In the genomic region with DNA sequence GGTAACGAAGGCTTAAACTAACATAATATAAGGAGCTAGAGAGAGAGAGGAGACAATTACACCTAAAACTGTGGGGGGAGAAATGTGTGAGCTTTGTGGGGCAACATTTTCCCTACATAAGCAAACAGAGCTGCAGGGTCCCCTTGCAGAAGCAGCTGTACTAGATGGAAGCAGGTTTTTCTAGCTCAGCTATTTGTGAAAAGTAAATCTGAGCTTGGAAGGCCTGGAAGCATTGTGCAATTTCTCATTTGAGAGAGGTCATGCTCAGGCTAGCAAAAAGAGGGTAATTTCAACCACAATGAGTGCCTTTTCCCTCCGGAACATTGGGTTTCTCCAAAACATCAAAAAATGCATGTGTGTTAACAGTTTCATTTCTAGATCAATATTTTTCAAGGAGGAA, we compare ENCODE assay signal across 13 cellular contexts.
DNase-seq lines count a peak whose midpoint lies in the region; ATAC-seq and TF ChIP-seq lines count a peak whose summit lies in the region.
"Had no signal": no experiment of that assay in that cellular context is flagged by ENCODE, and none has a peak within 500 bp of the region (broad histone marks: within the 10 kb centered on the region; RNA-seq: fewer than 3 reads in every experiment).

No MANE protein-coding gene starts in this region.

- TF ChIP-seq CTCF in IMR-90 (conservative IDR thresholded peaks at IDR 0.05; ENCODE audit: low read depth, low read length): no peak

- dilution Hi-C loops in IMR-90 (cut with HindIII; ENCODE audit: low sequenced_read_pairs, unreplicated experiment): no loop called here

- H3K9ac ChIP-seq in IMR-90 (ENCODE audit: low read depth, low read length) (no peak overlapping the region), neuronal stem cell (ENCODE audit: low read depth, low read length, poor library complexity) (no peak overlapping the region)

- H3K14ac ChIP-seq in IMR-90 (replicated peaks; ENCODE audit: low read depth, low read length) (no peak overlapping the region), neuronal stem cell (ENCODE audit: low read length) (no peak overlapping the region)

- H3K36me3 ChIP-seq in IMR-90 (ENCODE audit: control insufficient read depth, insufficient read depth, low read length) (no peaks in the 10 kb centered on the region), esophagus (ENCODE audit: control insufficient read depth in 2 of 2, insufficient read depth in 2 of 2, low read length in 1 of 2) (no peaks in the 10 kb centered on the region), neuronal stem cell (replicated peaks in 1 of 2; ENCODE audit: control insufficient read depth in 2 of 2, insufficient read depth in 2 of 2, low read length in 2 of 2) (no peaks in the 10 kb centered on the region)

- H3K23ac ChIP-seq in IMR-90 (ENCODE audit: low read depth, low read length): no peak overlapping the region
- H3K23ac ChIP-seq in neuronal stem cell (ENCODE audit: low read depth, low read length, poor library complexity): no peak overlapping the region

- no peak overlapping the region for H3K4ac ChIP-seq in IMR-90 (ENCODE audit: low read depth, low read length)
- no peak overlapping the region for H3K4ac ChIP-seq in neuronal stem cell (ENCODE audit: low read length)

- H2BK15ac ChIP-seq in IMR-90 (ENCODE audit: low read depth, low read length): no peak overlapping the region
- no peak overlapping the region for H2BK15ac ChIP-seq in neuronal stem cell (ENCODE audit: low read length)

- H3K4me3 ChIP-seq in IMR-90 (ENCODE audit: insufficient read depth, low read depth, low read length): no peak overlapping the region
- H3K4me3 ChIP-seq in esophagus (ENCODE audit: low read depth in 1 of 2, low read length in 2 of 2): no peak overlapping the region
- H3K4me3 ChIP-seq in neuronal stem cell (ENCODE audit: low read length in 2 of 2): no peak overlapping the region
- H3K4me3 ChIP-seq: lung had no signal

- H3K56ac ChIP-seq in IMR-90 (ENCODE audit: extremely low read depth, insufficient read depth, low read length): no peak overlapping the region

- H3K27me3 ChIP-seq in IMR-90 (ENCODE audit: control insufficient read depth, insufficient read depth, low read length) (peaks cover 4% of the 10 kb centered on the region; the same call in 1 of the 2 replicates), esophagus (ENCODE audit: control insufficient read depth in 1 of 2, insufficient read depth in 2 of 2, low read length in 2 of 2) (no peaks in the 10 kb centered on the region), neuronal stem cell (ENCODE audit: control insufficient read depth in 3 of 3, insufficient read depth in 3 of 3, low read depth in 1 of 3, low read length in 3 of 3) (no peaks in the 10 kb centered on the region)

- TF ChIP-seq POLR2A in IMR-90 (IDR thresholded peaks at IDR 0.05; ENCODE audit: low read depth, low read length): no peak

- H3K4me1 ChIP-seq in IMR-90 (ENCODE audit: control insufficient read depth, insufficient read depth, low read length): peaks cover 4% of the 10 kb centered on the region
- H3K4me1 ChIP-seq in esophagus (ENCODE audit: control insufficient read depth in 2 of 2, insufficient read depth in 2 of 2, low read length in 1 of 2): peaks cover 5 to 15% of the 10 kb centered on the region in 2 donors
- H3K4me1 ChIP-seq in neuronal stem cell (ENCODE audit: control insufficient read depth in 2 of 2, insufficient read depth in 1 of 2, low read depth in 1 of 2, low read length in 2 of 2): peaks cover 15 to 27% of the 10 kb centered on the region in 2 donors

- H2AK5ac ChIP-seq in IMR-90 (ENCODE audit: low read depth, low read length): no peak overlapping the region
- H2AK5ac ChIP-seq in neuronal stem cell (ENCODE audit: low read depth, low read length): no peak overlapping the region

- 0 out of 2 replicates have a peak, but pooled peaks cover 6% of the 10 kb centered on the region for H3K9me1 ChIP-seq in IMR-90 (ENCODE audit: insufficient read depth, low read length)

- no peak overlapping the region for H2AK9ac ChIP-seq in IMR-90 (replicated peaks; ENCODE audit: low read depth, low read length, poor library complexity)

- H2BK12ac ChIP-seq in neuronal stem cell (ENCODE audit: low read length): no peak overlapping the region

- no peak overlapping the region for H3K18ac ChIP-seq in IMR-90 (ENCODE audit: low read depth, low read length)
- H3K18ac ChIP-seq in neuronal stem cell (ENCODE audit: low read length): no peak overlapping the region

- ATAC-seq in IMR-90 (ENCODE audit: low read depth) (peak; percentile 71), GM21576 (IDR thresholded peaks at IDR 0.05; ENCODE audit: unreplicated experiment) (no peak)
- ATAC-seq: stimulated activated naive CD8-positive, alpha-beta T cell treated with anti-CD3 and anti-CD28 coated beads, Interleukin-15, Interleukin-2, amounts not matched to agents 100 U/mL and 50 U/mL, for 24 hours had no signal

- H3K9me3 ChIP-seq in IMR-90 (ENCODE audit: control insufficient read depth, insufficient read depth, low read length) (no peaks in the 10 kb centered on the region), esophagus (ENCODE audit: control insufficient read depth in 2 of 2, insufficient read depth in 1 of 2, low read depth in 1 of 2, low read length in 1 of 2) (no peaks in the 10 kb centered on the region), neuronal stem cell (replicated peaks in 1 of 2; ENCODE audit: control insufficient read depth in 2 of 2, insufficient read depth in 1 of 2, low read depth in 1 of 2, low read length in 2 of 2) (no peaks in the 10 kb centered on the region)

- H3K27ac ChIP-seq in IMR-90 (ENCODE audit: insufficient read depth, low read length): no peak overlapping the region
- H3K27ac ChIP-seq in esophagus (ENCODE audit: low read depth in 2 of 2, low read length in 1 of 2): peak overlapping the region; percentile 76 to 84
- H3K27ac ChIP-seq in neuronal stem cell (replicated peaks; ENCODE audit: low read length): peak overlapping the region; percentile 60
- H3K27ac ChIP-seq: epithelial cell of prostate had no signal

- DNase-seq in NCI-H2227 (lab: John Stamatoyannopoulos, UW; ENCODE audit: unreplicated experiment) (peak; percentile 70), NCI-H2227 treated with DMSO at 0.1 percent for 48 hours (lab: John Stamatoyannopoulos, UW) (no peak), IMR-90 (peak; percentile 34), neuronal stem cell (ENCODE audit: low spot score) (no peak), HEK293T (ENCODE audit: extremely low spot score) (no peak)
- DNase-seq in stimulated activated CD8-positive, alpha-beta memory T cell treated with anti-CD3 and anti-CD28 coated beads, Interleukin-4, amount 100 ng/mL, for 48 hours: no peak
- DNase-seq: activated CD4-positive, CD25-positive, alpha-beta regulatory T cell; aorta; stimulated activated naive CD8-positive, alpha-beta T cell treated with anti-CD3 and anti-CD28 coated beads, Interleukin-15, Interleukin-2, amounts not matched to agents 100 U/mL and 50 U/mL, for 24 hours had no signal

- H2BK20ac ChIP-seq in IMR-90 (ENCODE audit: low read depth, low read length): no peak overlapping the region

- H4K20me1 ChIP-seq in IMR-90 (ENCODE audit: insufficient read depth, low read length): no peaks in the 10 kb centered on the region

- no peak overlapping the region for H4K8ac ChIP-seq in IMR-90 (ENCODE audit: low read depth in 2 of 2, low read length in 2 of 2)
- no peak overlapping the region for H4K8ac ChIP-seq in neuronal stem cell (ENCODE audit: low read depth, low read length)

- H4K91ac ChIP-seq in IMR-90 (ENCODE audit: insufficient read depth, low read depth, low read length): no peak overlapping the region
- H4K91ac ChIP-seq in neuronal stem cell (ENCODE audit: low read depth, low read length, poor library complexity): no peak overlapping the region

- BruUV-seq in IMR-90 (replicated peaks; lab: Mats Ljungman, UMichigan): no TSS peak

- in situ Hi-C loops in IMR-90 (cut with MboI; ENCODE audit: low sequenced_read_pairs): no loop called here

- TF ChIP-seq RAD21 in IMR-90 (IDR thresholded peaks at IDR 0.05; ENCODE audit: low read length): no peak

- H3K4me2 ChIP-seq in IMR-90 (ENCODE audit: low read depth, low read length) (no peak overlapping the region), neuronal stem cell (ENCODE audit: insufficient read depth, low read length, poor library complexity, severe bottlenecking) (no peak overlapping the region)

- H2BK5ac ChIP-seq in IMR-90 (ENCODE audit: low read depth, low read length, poor library complexity, severe bottlenecking) (no peak overlapping the region), neuronal stem cell (ENCODE audit: low read length) (no peak overlapping the region)

- CTCF ChIA-PET in IMR-90 (lab: Yijun Ruan, JAX) (no interaction called here), HEK293T (lab: Yijun Ruan, JAX) (interaction anchor here (1.0 kb wide), 1 partner anchor 11 kb away, joined by 3 read pairs; no protein-coding TSS in a partner anchor)

- intact Hi-C loops in IMR-90 (cut with micrococcal nuclease): loop anchor here (10.0 kb wide), 1 partner anchor 128 kb away; the partner anchor contains the start of gene ARL4C

- no CpG with 5 or more reads among the region's 2 CpGs for WGBS in IMR-90 (ENCODE audit: extremely low coverage in 2 of 2, insufficient read length in 1 of 2), 2 experiments
- WGBS in esophagus, 2 donors: 46 to 61% methylated on average over 2 of the region's 2 CpGs
- WGBS in neuronal stem cell (ENCODE audit: extremely low coverage in 2 of 2, insufficient read length in 2 of 2, insufficient replicate concordance in 1 of 2), 2 donors: no CpG with 5 or more reads among the region's 2 CpGs

- H2BK120ac ChIP-seq in IMR-90 (ENCODE audit: low read depth, low read length) (no peak overlapping the region), neuronal stem cell (ENCODE audit: low read depth, low read length) (no peak overlapping the region)

- POLR2A ChIA-PET in IMR-90 (lab: Charles Lee; ENCODE audit: unreplicated experiment): no interaction called here
- POLR2A ChIA-PET in HEK293T (lab: Yijun Ruan, JAX): no interaction called here

- no peak overlapping the region for H4K5ac ChIP-seq in IMR-90 (ENCODE audit: low read depth, low read length)

- H3K79me1 ChIP-seq in IMR-90 (ENCODE audit: low read depth in 1 of 2, low read length in 2 of 2) (no peaks in the 10 kb centered on the region), neuronal stem cell (ENCODE audit: low read depth, low read length) (no peaks in the 10 kb centered on the region)

- H2AFZ ChIP-seq in IMR-90 (replicated peaks; ENCODE audit: low read length, poor library complexity): no peak overlapping the region
- H2AFZ ChIP-seq in neuronal stem cell (ENCODE audit: low read length): peak overlapping the region; percentile 32

TF ChIP-seq in IMR-90, 13 proteins besides CTCF, POLR2A, EP300 and RAD21 (continues in another document):
- TF ChIP-seq CHD1 (IDR thresholded peaks at IDR 0.05; ENCODE audit: low read depth, low read length): no peak

TF ChIP-seq in HEK293T, 16 proteins besides CTCF, POLR2A, EP300 and RAD21:
- TF ChIP-seq SUZ12 (IDR thresholded peaks at IDR 0.05): no peak

Comparison
In these comparisons a context has a peak if more than half of its experiments do, and no peak if none do; other contexts are left out.
1. DNase-seq: peak in NCI-H2227 (single experiment) and IMR-90 (single experiment); none in NCI-H2227 treated with DMSO at 0.1 percent for 48 hours (single experiment), neuronal stem cell (single experiment), HEK293T (single experiment) and stimulated activated CD8-positive, alpha-beta memory T cell treated with anti-CD3 and anti-CD28 coated beads, Interleukin-4, amount 100 ng/mL, for 48 hours (single experiment).